Comparison of ENCODE assay signal across 1 cellular context in genomic region chr3:112086018-112086854, GRCh38.
A peak's percentile ranks its signal among the peaks of the same experiment; 100 is the strongest.
TF ChIP-seq lines count a peak whose summit lies in the region.

Gene C3orf52, plus strand, starts transcription at chr3:112086389. Its CDS starts 19 bp downstream, at chr3:112086408.

TF ChIP-seq in A549, 52 proteins besides CTCF, POLR2A, EP300 and RAD21 (continued from another document):
- peak; percentile 36; the same call in 1 of the 2 replicates for TF ChIP-seq HMGXB4 (CRISPR knock-in tag; IDR thresholded peaks at IDR 0.05; ENCODE audit: borderline replicate concordance)
